Comparison of ENCODE assay signal across 9 cellular contexts in genomic region chr10:30784896-30785605, GRCh38.
DNase-seq lines count a peak whose midpoint lies in the region; ATAC-seq and TF ChIP-seq lines count a peak whose summit lies in the region.
"Had no signal": no experiment of that assay in that cellular context is flagged by ENCODE, and none has a peak within 500 bp of the region (broad histone marks: within the 10 kb centered on the region; RNA-seq: fewer than 3 reads in every experiment).

No MANE protein-coding gene starts in this region.

- peaks cover 0 to 46% (median 12%) of the 10 kb centered on the region in 9 donors for H3K4me1 ChIP-seq in heart right ventricle

- no peak for DNase-seq in AG04450 (ENCODE audit: low read depth, low spot score)
- peak; percentile 71 to 72 for DNase-seq in NOMO-1 (lab: John Stamatoyannopoulos, UW; ENCODE audit: unreplicated experiment in 2 of 2)
- DNase-seq in heart right ventricle: peak; percentile 84 to 89
- DNase-seq in omental fat pad (ENCODE audit: low spot score): peak; percentile 28
- no peak for DNase-seq in UCSD-AML1 (lab: John Stamatoyannopoulos, UW; ENCODE audit: unreplicated experiment)

- POLR2A ChIA-PET in AG04450 (lab: Yijun Ruan, JAX): interaction anchor here (0.6 to 2.3 kb wide), 7 partner anchors 8 to 706 kb away, joined by 3 to 13 read pairs (median 4); partner anchors contain the start of gene ZNF438

- TF ChIP-seq CTCF in AG04450 (IDR thresholded peaks at IDR 0.05; ENCODE audit: low read depth, low read length) (no peak), heart right ventricle (IDR thresholded peaks at IDR 0.05) (peak in 1 of 9 donors; percentile 17), omental fat pad (IDR thresholded peaks at IDR 0.05) (no peak)

- H3K27me3 ChIP-seq in AG04450 (ENCODE audit: control insufficient read depth, insufficient read depth, low read length) (no peaks in the 10 kb centered on the region), heart right ventricle (no peaks in the 10 kb centered on the region)

- peak; percentile 34 for ATAC-seq in GM18909 (IDR thresholded peaks at IDR 0.05; ENCODE audit: poor library complexity, unreplicated experiment)
- ATAC-seq in heart right ventricle: peak; percentile 81 to 90 (median 86)
- peak; percentile 41 for ATAC-seq in omental fat pad (ENCODE audit: low FRiP score)
- ATAC-seq in GM19395 (IDR thresholded peaks at IDR 0.05; ENCODE audit: unreplicated experiment): no peak
- ATAC-seq: HCT116 had no signal

- CTCF ChIA-PET in AG04450 (lab: Charles Lee): interaction anchor here (0.6 to 3.1 kb wide), 21 partner anchors 9 to 1075 kb away, joined by 3 to 14 read pairs (median 4); partner anchors contain the start of gene ZNF438

- H3K9me3 ChIP-seq in AG04450 (ENCODE audit: control insufficient read depth, insufficient read depth, low read length): peaks cover 3% of the 10 kb centered on the region; the same call in 1 of the 2 replicates
- H3K9me3 ChIP-seq in heart right ventricle: no peaks in the 10 kb centered on the region

- 1 to 5% (median 2%) methylated on average over 62 to 63 of the region's 63 CpGs for WGBS in adipose tissue, 3 donors
- 1 to 2% methylated on average over 63 of the region's 63 CpGs for WGBS in heart right ventricle, 2 donors

- H3K4me3 ChIP-seq in AG04450 (ENCODE audit: low read depth, low read length) (peak overlapping the region; percentile 47), heart right ventricle (peak overlapping the region; percentile 51 to 96 (median 75))

- intact Hi-C loops in heart right ventricle (cut with DNase I): loop anchor here (1.0 to 10.0 kb wide), 24 partner anchors 72 to 1027 kb away; partner anchors contain the start of genes ZEB1 (in 7 of the 10) and ZNF438 (in 7 of the 10)

- no peaks in the 10 kb centered on the region for H3K36me3 ChIP-seq in heart right ventricle

- H3K27ac ChIP-seq in AG04450 (ENCODE audit: low read depth, low read length): peak overlapping the region; percentile 87
- peak overlapping the region; percentile 88 for H3K27ac ChIP-seq in adipose tissue (ENCODE audit: low read depth, low read length)
- H3K27ac ChIP-seq in heart right ventricle: peak overlapping the region; percentile 94 to 100 (median 98)

Comparison
In these comparisons a context has a peak if more than half of its experiments do, and no peak if none do; other contexts are left out.
1. DNase-seq: peak in NOMO-1 (2 of 2), heart right ventricle (2 of 2) and omental fat pad (single experiment); none in AG04450 (single experiment) and UCSD-AML1 (single experiment).
2. Peak in every context shown above with its lines, with median percentiles within 50 percentile points of each other: H3K27ac ChIP-seq.